ENCODE assay signal across 9 cellular contexts in the genomic region with DNA sequence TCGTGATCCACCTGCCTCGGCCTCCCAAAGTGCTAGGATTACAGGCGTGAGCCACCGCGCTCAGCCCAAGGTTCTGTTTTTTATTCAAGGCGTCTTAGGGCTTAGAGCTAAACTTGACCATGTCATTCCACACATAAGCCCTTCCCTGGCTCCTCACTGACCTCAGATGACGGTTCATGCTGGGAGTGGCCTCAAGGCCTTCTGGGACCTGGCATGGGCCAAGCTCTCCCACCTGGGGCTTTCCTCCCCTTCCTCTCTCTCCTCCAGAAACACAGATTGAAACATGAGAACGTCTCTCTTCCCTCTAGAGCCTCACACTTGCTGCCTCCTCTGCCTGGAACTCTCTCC.
DNase-seq lines count a peak whose midpoint lies in the region; ATAC-seq and TF ChIP-seq lines count a peak whose summit lies in the region.
"Had no signal": no experiment of that assay in that cellular context is flagged by ENCODE, and none has a peak within 500 bp of the region (broad histone marks: within the 10 kb centered on the region; RNA-seq: fewer than 3 reads in every experiment).

No MANE protein-coding gene starts in this region.

- H3K4me1 ChIP-seq in HUES48 (ENCODE audit: control insufficient read depth, insufficient read depth, low read length): peaks cover 37% of the 10 kb centered on the region
- H3K4me1 ChIP-seq in stomach: peaks cover 41 to 64% (median 49%) of the 10 kb centered on the region in 4 donors

- H3K9me3 ChIP-seq in HUES48 (ENCODE audit: control insufficient read depth, insufficient read depth, low read length): no peaks in the 10 kb centered on the region
- peaks cover 0 to 12% (median 8%) of the 10 kb centered on the region in 4 donors for H3K9me3 ChIP-seq in stomach

- H3K36me3 ChIP-seq in HUES48 (ENCODE audit: control insufficient read depth, insufficient read depth, low read length): no peaks in the 10 kb centered on the region
- H3K36me3 ChIP-seq in stomach: no peaks in the 10 kb centered on the region

- no peak for TF ChIP-seq CTCF in stomach (IDR thresholded peaks at IDR 0.05)

- H3K27ac ChIP-seq in HUES48 (ENCODE audit: low read depth, low read length): peak overlapping the region; percentile 96
- peak overlapping the region; percentile 88 to 95 (median 89) for H3K27ac ChIP-seq in stomach

- no peak for TF ChIP-seq EP300 in stomach (IDR thresholded peaks at IDR 0.05)

- peak overlapping the region; percentile 76 for H3K9ac ChIP-seq in HUES48 (ENCODE audit: low read depth, low read length)

- 55 to 77% (median 69%) methylated on average over 8 of the region's 8 CpGs for WGBS in stomach, 5 donors

- TF ChIP-seq POLR2A in stomach (IDR thresholded peaks at IDR 0.05): no peak

- intact Hi-C loops in stomach (cut with DNase I; ENCODE audit: low total_unique reads): no loop called here

- H3K4me3 ChIP-seq in HUES48 (ENCODE audit: low read depth, low read length) (peak overlapping the region; percentile 51), stomach (no peak overlapping the region)

- H3K27me3 ChIP-seq in HUES48 (ENCODE audit: control insufficient read depth, insufficient read depth, low read length): 0 out of 2 replicates have a peak, but pooled peaks cover 3% of the 10 kb centered on the region
- H3K27me3 ChIP-seq in stomach: no peaks in the 10 kb centered on the region

- no peak for ATAC-seq in HG03139 (IDR thresholded peaks at IDR 0.05; ENCODE audit: unreplicated experiment)

- peak; percentile 87 for DNase-seq in amniotic epithelial cell (ENCODE audit: low read depth)
- peak; percentile 60 for DNase-seq in iPS-NIHi7 (ENCODE audit: extremely low spot score)
- no peak for DNase-seq in stomach
- no peak for DNase-seq in NCI-H128 (lab: John Stamatoyannopoulos, UW; ENCODE audit: unreplicated experiment)
- no peak for DNase-seq in mesenteric fat pad (ENCODE audit: low spot score)
- no peak for DNase-seq in activated CD4-positive, CD25-positive, alpha-beta regulatory T cell (lab: John Stamatoyannopoulos, UW)
- DNase-seq: stimulated activated CD4-positive, alpha-beta T cell treated with anti-CD3 and anti-CD28 coated beads, Interleukin-2, amount 100 ng/mL, for 48 hours had no signal

Comparison
In these comparisons a context has a peak if more than half of its experiments do, and no peak if none do; other contexts are left out.
1. DNase-seq: peak in amniotic epithelial cell (single experiment) and iPS-NIHi7 (single experiment); none in stomach (single experiment), NCI-H128 (single experiment), mesenteric fat pad (single experiment) and activated CD4-positive, CD25-positive, alpha-beta regulatory T cell (0 of 4).